28 cellular contexts compared by ENCODE assay signal in genomic region chr17:68822752-68823289, GRCh38.
A peak's percentile ranks its signal among the peaks of the same experiment; 100 is the strongest.
DNase-seq lines count a peak whose midpoint lies in the region; ATAC-seq and TF ChIP-seq lines count a peak whose summit lies in the region.
"Had no signal": no experiment of that assay in that cellular context is flagged by ENCODE, and none has a peak within 500 bp of the region (broad histone marks: within the 10 kb centered on the region; RNA-seq: fewer than 3 reads in every experiment).

No MANE protein-coding gene starts in this region.

- DNase-seq in left ventricle myocardium inferior = no peak
- no peak for DNase-seq in left ventricle myocardium superior
- DNase-seq in SJSA1 (ENCODE audit: low read depth in 1 of 2, low spot score in 2 of 2) = no peak
- no peak for DNase-seq in left lobe of liver (ENCODE audit: low spot score)
- DNase-seq in NCI-H446 (lab: John Stamatoyannopoulos, UW) = no peak
- no peak for DNase-seq in NCI-H1092 treated with DMSO at 0.1 percent for 48 hours (lab: John Stamatoyannopoulos, UW)
- DNase-seq: activated CD4-positive, alpha-beta T cell treated with anti-CD3 and anti-CD28 coated beads for 36 hours; activated naive CD4-positive, alpha-beta T cell treated with anti-CD3 and anti-CD28 coated beads, Interleukin-2, amount 50 U/mL, for 16 hours; CD4-positive, alpha-beta T cell; effector memory CD4-positive, alpha-beta T cell; erythroblast; H7; hypothalamus; immature natural killer cell; left colon; NCI-H146; NCI-H345; Peyer's patch; right cardiac atrium; SIG-M5; stimulated activated CD4-positive, alpha-beta T cell treated with anti-CD3 and anti-CD28 coated beads, Interleukin-12 subunit alpha, Interleukin-12 subunit beta, amount 100 ng/mL, for 4 hours; stimulated activated CD4-positive, alpha-beta T cell treated with anti-CD3 and anti-CD28 coated beads, Interleukin-4, amount 100 ng/mL, for 24 hours; T-helper 9 cell; upper lobe of left lung had no signal

- H3K27ac ChIP-seq in left ventricle myocardium inferior (replicated peaks) (peak overlapping the region; percentile 16), SJSA1 (0 out of 2 replicates have a peak overlapping the region, but pooled peaks have one; percentile 21), mesodermal cell (ENCODE audit: low read depth, low read length, severe bottlenecking) (peak overlapping the region; percentile 30)
- H3K27ac ChIP-seq: neutrophil, Peyer's patch, upper lobe of left lung, VCaP had no signal

- H3K4me1 ChIP-seq in left ventricle myocardium inferior (peaks cover 16% of the 10 kb centered on the region), SJSA1 (replicated peaks) (peaks cover 25% of the 10 kb centered on the region), mesodermal cell (ENCODE audit: control insufficient read depth, insufficient read depth, low read length, poor library complexity, severe bottlenecking) (peaks cover 21% of the 10 kb centered on the region)
- H3K4me1 ChIP-seq: Peyer's patch, upper lobe of left lung had no signal

- intact Hi-C loops in left ventricle myocardium inferior (cut with micrococcal nuclease) (no loop called here), left ventricle myocardium superior (cut with micrococcal nuclease) (no loop called here)

- ATAC-seq in left ventricle myocardium superior (no peak), HG03520 (IDR thresholded peaks at IDR 0.05; ENCODE audit: unreplicated experiment) (no peak), left lobe of liver (no peak)
- ATAC-seq: activated CD4-positive, alpha-beta T cell treated with anti-CD3 and anti-CD28 coated beads for 36 hours; left colon; right cardiac atrium had no signal

- H3K9me3 ChIP-seq in left ventricle myocardium inferior (replicated peaks) (no peaks in the 10 kb centered on the region), SJSA1 (replicated peaks) (no peaks in the 10 kb centered on the region), mesodermal cell (ENCODE audit: control insufficient read depth, low read length) (no peaks in the 10 kb centered on the region)
- H3K9me3 ChIP-seq: neutrophil, Peyer's patch, upper lobe of left lung had no signal

- H3K4me3 ChIP-seq in left ventricle myocardium inferior (no peak overlapping the region), SJSA1 (no peak overlapping the region), mesodermal cell (ENCODE audit: extremely low read depth, insufficient read depth, low read length, poor library complexity, severe bottlenecking) (no peak overlapping the region)
- H3K4me3 ChIP-seq: Peyer's patch, upper lobe of left lung had no signal

- 90 to 95% methylated on average over 3 of the region's 3 CpGs for WGBS in mesodermal cell (ENCODE audit: insufficient coverage in 2 of 2), 2 experiments

- H3K36me3 ChIP-seq in left ventricle myocardium inferior (no peaks in the 10 kb centered on the region), SJSA1 (no peaks in the 10 kb centered on the region), mesodermal cell (ENCODE audit: control insufficient read depth, insufficient read depth, low read length) (no peaks in the 10 kb centered on the region)
- H3K36me3 ChIP-seq: neutrophil, Peyer's patch, upper lobe of left lung had no signal

- no peak for TF ChIP-seq CTCF in left ventricle myocardium inferior (IDR thresholded peaks at IDR 0.05; ENCODE audit: borderline replicate concordance)

- H3K27me3 ChIP-seq in left ventricle myocardium inferior (ENCODE audit: low read depth) (no peaks in the 10 kb centered on the region), SJSA1 (replicated peaks) (no peaks in the 10 kb centered on the region)
- H3K27me3 ChIP-seq: neutrophil, Peyer's patch, upper lobe of left lung had no signal
